In genomic region chr2:151326532-151326931, GRCh38 we compare ENCODE assay signal across 27 cellular contexts. TPM values are rescaled to one million over a fixed set of nuclear protein-coding genes. Genes with fewer than 3 reads are reported as not detected.
"Had no signal": no experiment of that assay in that cellular context is flagged by ENCODE, and none has a peak within 500 bp of the region (broad histone marks: within the 10 kb centered on the region; RNA-seq: fewer than 3 reads in every experiment).

No MANE protein-coding gene starts in this region.

- H3K4me2 ChIP-seq: KMS-11, SK-N-SH had no signal

- H3K36me3 ChIP-seq: adrenal gland, breast epithelium, Peyer's patch, SJSA1 had no signal

- H3K9ac ChIP-seq: KMS-11, SK-N-SH had no signal

- H3K4me1 ChIP-seq: adrenal gland, body of pancreas, breast epithelium, Peyer's patch, SJSA1 had no signal

- H3K9me3 ChIP-seq: adrenal gland, body of pancreas, breast epithelium, Peyer's patch, SJSA1 had no signal

- FAIRE-seq: astrocyte had no signal

- H3K27ac ChIP-seq: adrenal gland, body of pancreas, breast epithelium, KMS-11, Peyer's patch, SJSA1 had no signal

- DNase-seq: activated CD4-positive, alpha-beta T cell treated with anti-CD3 and anti-CD28 coated beads for 36 hours; activated CD4-positive, alpha-beta T cell treated with anti-CD3 and anti-CD28 coated beads, Interleukin-2, amount 10 ng/mL, durations not matched to agents 7 days and 5 days; activated CD4-positive, alpha-beta T cell treated with anti-CD3 and anti-CD28 coated beads, Interleukin-2, amount 50 U/mL, for 48 hours; activated CD8-positive, alpha-beta T cell treated with anti-CD3 and anti-CD28 coated beads, Interleukin-2, amount 10 ng/mL, durations not matched to agents 7 days and 5 days; activated gamma-delta T cell; activated naive CD4-positive, alpha-beta T cell treated with Interleukin-2 at 50 U/mL for 16 hours; activated T-cell treated with anti-CD3 and anti-CD28 coated beads, Interleukin-2, amount 50 U/mL, for 24 hours; adrenal gland; body of pancreas; NCI-H1092 treated with DMSO at 0.1 percent for 48 hours; NCI-H1417; NCI-H146; NCI-H187 treated with DMSO at 0.1 percent for 48 hours; NCI-H2081; NCI-H226; NCI-H446 treated with DMSO at 0.1 percent for 48 hours; NCI-H524; Peyer's patch; RPMI8226; SHP77 treated with DMSO at 0.1 percent for 48 hours; SK-N-SH had no signal

- H3K4me3 ChIP-seq: adrenal gland, body of pancreas, breast epithelium, Peyer's patch, SJSA1 had no signal

- H3K27me3 ChIP-seq: adrenal gland, body of pancreas, breast epithelium, Peyer's patch, SJSA1 had no signal

RNA-seq across cellular contexts. Expression of gene TNFAIP6, which starts 30.9 kb away (rescaled TPM):
- total RNA-seq: activated CD4-positive, alpha-beta T cell treated with anti-CD3 and anti-CD28 coated beads for 36 hours; activated CD4-positive, alpha-beta T cell treated with anti-CD3 and anti-CD28 coated beads, Interleukin-2, amount 10 ng/mL, durations not matched to agents 7 days and 5 days; activated CD8-positive, alpha-beta T cell treated with anti-CD3 and anti-CD28 coated beads, Interleukin-2, amount 10 ng/mL, durations not matched to agents 7 days and 5 days; activated T-helper 2 cell treated with anti-CD3 and anti-CD28 coated beads, Interferon-gamma antibody, Interleukin-2, Interleukin-4, amounts not matched to agents 10 μg/mL and 5 μg/mL and 100 μg/mL, durations not matched to agents 14 hours and 24 hours and 36 hours; M059J had no signal
